Comparison of ENCODE assay signal across 29 cellular contexts in genomic region chr21:19987671-19988070, GRCh38.
DNase-seq lines count a peak whose midpoint lies in the region; ATAC-seq and TF ChIP-seq lines count a peak whose summit lies in the region.
"Had no signal": no experiment of that assay in that cellular context is flagged by ENCODE, and none has a peak within 500 bp of the region (broad histone marks: within the 10 kb centered on the region; RNA-seq: fewer than 3 reads in every experiment).

No MANE protein-coding gene starts in this region.

- intact Hi-C loops in left colon (cut with DNase I, micrococcal nuclease) = no loop called here
- intact Hi-C loops in mucosa of descending colon (cut with DNase I, micrococcal nuclease) = no loop called here

- H3K36me3 ChIP-seq in mucosa of descending colon (ENCODE audit: low read depth) = no peaks in the 10 kb centered on the region
- H3K36me3 ChIP-seq: BE2C; BLaER1; BLaER1 treated with 17β-estradiol and CSF1 and Interleukin-3, amounts not matched to agents 10 nM and 100 nM had no signal

- ATAC-seq in left colon (peak; percentile 77), mucosa of descending colon (peak; percentile 61), T-cell (replicated peaks in 1 of 4) (no peak)
- ATAC-seq: A549; CD8-positive, alpha-beta T cell had no signal

- no peaks in the 10 kb centered on the region for H3K27me3 Mint-ChIP-seq in T-cell
- H3K27me3 Mint-ChIP-seq: B cell; CD4-positive, alpha-beta memory T cell; CD4-positive, alpha-beta T cell; CD4-positive, CD25-positive, alpha-beta regulatory T cell; CD8-positive, alpha-beta memory T cell had no signal

- TF ChIP-seq CTCF in mucosa of descending colon (IDR thresholded peaks at IDR 0.05) = no peak

- H3K9me3 ChIP-seq in mucosa of descending colon = no peaks in the 10 kb centered on the region
- H3K9me3 ChIP-seq: A549; BE2C; BLaER1; BLaER1 treated with 17β-estradiol and CSF1 and Interleukin-3, amounts not matched to agents 10 nM and 100 nM; Caco-2 had no signal

- H3K4me1 ChIP-seq in mucosa of descending colon (ENCODE audit: low read depth) = no peaks in the 10 kb centered on the region
- H3K4me1 ChIP-seq: A549; BE2C; BLaER1; BLaER1 treated with 17β-estradiol and CSF1 and Interleukin-3, amounts not matched to agents 10 nM and 100 nM; Caco-2 had no signal

- POLR2A ChIA-PET in T-cell (lab: Charles Lee) = no interaction called here

- no peak overlapping the region for H3K4me3 Mint-ChIP-seq in T-cell
- H3K4me3 Mint-ChIP-seq: B cell; CD14-positive monocyte; CD4-positive, alpha-beta T cell; CD4-positive, CD25-positive, alpha-beta regulatory T cell; CD8-positive, alpha-beta memory T cell; CD8-positive, alpha-beta T cell had no signal

- no peak for DNase-seq in left colon
- no peak for DNase-seq in mucosa of descending colon
- DNase-seq in T-cell = no peak
- DNase-seq in NCI-H82 treated with DMSO at 0.1 percent for 48 hours (lab: John Stamatoyannopoulos, UW; ENCODE audit: unreplicated experiment) = no peak
- DNase-seq: 8988T; ACHN; AML-193; BE2C; C1 segment of cervical spinal cord; Caco-2; Calu3; CD4-positive, alpha-beta memory T cell; CD4-positive, alpha-beta T cell; CD4-positive, CD25-positive, alpha-beta regulatory T cell; CD8-positive, alpha-beta memory T cell; CD8-positive, alpha-beta T cell; COR-L47; DMS 273 treated with DMSO at 0.1 percent for 48 hours; DMS153; DMS53; DMS79; DMS79 treated with DMSO at 0.1 percent for 48 hours; DND-41; EL had no signal

- H3K9me3 Mint-ChIP-seq in T-cell = peaks cover 5 to 44% (median 7%) of the 10 kb centered on the region in 3 donors

- H3K36me3 Mint-ChIP-seq in T-cell = no peaks in the 10 kb centered on the region
- H3K36me3 Mint-ChIP-seq: CD14-positive monocyte; CD4-positive, alpha-beta memory T cell; CD4-positive, CD25-positive, alpha-beta regulatory T cell; CD8-positive, alpha-beta memory T cell; CD8-positive, alpha-beta T cell had no signal

- no peak overlapping the region for H3K27ac Mint-ChIP-seq in T-cell
- H3K27ac Mint-ChIP-seq: B cell; CD14-positive monocyte; CD4-positive, alpha-beta memory T cell; CD4-positive, alpha-beta T cell; CD4-positive, CD25-positive, alpha-beta regulatory T cell; CD8-positive, alpha-beta memory T cell; CD8-positive, alpha-beta T cell had no signal

- H3K4me1 Mint-ChIP-seq in T-cell = no peaks in the 10 kb centered on the region
- H3K4me1 Mint-ChIP-seq: B cell; CD14-positive monocyte; CD4-positive, alpha-beta memory T cell; CD4-positive, CD25-positive, alpha-beta regulatory T cell; CD8-positive, alpha-beta memory T cell had no signal

- no peak overlapping the region for H3K4me3 ChIP-seq in mucosa of descending colon
- H3K4me3 ChIP-seq: A549; BLaER1; BLaER1 treated with 17β-estradiol and CSF1 and Interleukin-3, amounts not matched to agents 10 nM and 100 nM had no signal

- CTCF ChIA-PET in T-cell (lab: Charles Lee) = no interaction called here

Comparison
In these comparisons a context has a peak if more than half of its experiments do, and no peak if none do; other contexts are left out.
1. ATAC-seq: peak in left colon (single experiment) and mucosa of descending colon (single experiment); none in T-cell (0 of 4).